In the genomic region with DNA sequence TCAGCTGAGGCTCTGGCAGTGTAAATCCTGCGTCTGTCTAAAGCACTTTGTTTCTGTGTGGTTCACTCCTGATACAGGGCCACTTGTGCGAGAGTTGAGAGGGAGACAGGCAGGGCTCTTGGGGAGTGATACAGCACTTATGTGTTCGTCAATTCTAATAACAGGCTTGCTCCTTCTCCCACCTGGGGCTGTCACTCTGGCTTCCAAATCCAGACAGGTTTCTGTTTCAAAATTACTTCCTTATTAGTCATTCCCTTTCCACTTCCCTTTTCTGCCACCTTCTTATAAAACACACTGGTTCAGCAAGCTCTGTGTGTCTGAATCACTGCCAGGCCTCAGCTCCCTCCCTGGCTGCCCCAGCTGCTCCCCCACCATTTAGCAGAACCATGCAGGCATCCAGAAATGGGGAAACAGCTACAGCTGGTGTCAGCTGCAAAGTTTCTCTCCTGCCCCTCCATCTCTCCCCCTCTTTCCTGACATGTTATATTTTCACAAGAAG, we compare ENCODE assay signal across 8 cellular contexts. TPM values are rescaled to one million over a fixed set of nuclear protein-coding genes. Genes with fewer than 3 reads are reported as not detected.
A peak's percentile ranks its signal among the peaks of the same experiment; 100 is the strongest.
DNase-seq lines count a peak whose midpoint lies in the region; ATAC-seq and TF ChIP-seq lines count a peak whose summit lies in the region.

No MANE protein-coding gene starts in this region.

- WGBS in heart right ventricle, 2 donors, result 25 to 46% methylated on average over 3 of the region's 3 CpGs

- H3K4me3 ChIP-seq in heart right ventricle, result no peak overlapping the region

- H3K4me1 ChIP-seq in heart right ventricle, result peaks cover 0 to 46% (median 15%) of the 10 kb centered on the region in 9 donors

- no peak for DNase-seq in activated T-cell treated with anti-CD3 and anti-CD28 coated beads, Interleukin-2, amount 50 U/mL, for 4 hours
- DNase-seq in activated T-cell treated with anti-CD3 and anti-CD28 coated beads, Interleukin-2, amount 50 U/mL, for 24 hours, result no peak
- DNase-seq in NCI-H1436 (lab: John Stamatoyannopoulos, UW) (peak; percentile 14), UCSD-AML1 (lab: John Stamatoyannopoulos, UW; ENCODE audit: unreplicated experiment) (peak; percentile 25), heart right ventricle (peak; percentile 43 to 63), renal cortical epithelial cell (ENCODE audit: low read depth) (peak; percentile 95), WTC11 (ENCODE audit: low spot score) (no peak)

- no peaks in the 10 kb centered on the region for H3K9me3 Mint-ChIP-seq in activated T-cell treated with anti-CD3 and anti-CD28 coated beads, Interleukin-2, amount 50 U/mL, for 4 hours
- peaks cover 4% of the 10 kb centered on the region for H3K9me3 Mint-ChIP-seq in activated T-cell treated with anti-CD3 and anti-CD28 coated beads, Interleukin-2, amount 50 U/mL, for 24 hours
- H3K9me3 Mint-ChIP-seq in WTC11, result peaks cover 6% of the 10 kb centered on the region

- TF ChIP-seq CTCF in heart right ventricle (IDR thresholded peaks at IDR 0.05) (no peak), WTC11 (IDR thresholded peaks at IDR 0.05) (no peak)

- H3K27me3 ChIP-seq in heart right ventricle, result no peaks in the 10 kb centered on the region

- no peaks in the 10 kb centered on the region for H3K36me3 ChIP-seq in heart right ventricle

- intact Hi-C loops in heart right ventricle (cut with DNase I), result no loop called here

- H3K27me3 Mint-ChIP-seq in activated T-cell treated with anti-CD3 and anti-CD28 coated beads, Interleukin-2, amount 50 U/mL, for 4 hours (ENCODE audit: low read depth), result peaks cover 1% of the 10 kb centered on the region
- no peaks in the 10 kb centered on the region for H3K27me3 Mint-ChIP-seq in activated T-cell treated with anti-CD3 and anti-CD28 coated beads, Interleukin-2, amount 50 U/mL, for 24 hours
- peaks cover 2% of the 10 kb centered on the region; the same call in 1 of the 2 replicates for H3K27me3 Mint-ChIP-seq in WTC11 (ENCODE audit: low read depth)

- CTCF ChIA-PET in WTC11 (lab: Charles Lee), result interaction anchor here (0.7 kb wide), 1 partner anchor 50 kb away, joined by 4 read pairs; no protein-coding TSS in a partner anchor

- peaks cover 2% of the 10 kb centered on the region for H3K4me1 Mint-ChIP-seq in activated T-cell treated with anti-CD3 and anti-CD28 coated beads, Interleukin-2, amount 50 U/mL, for 4 hours (ENCODE audit: low read depth)
- H3K4me1 Mint-ChIP-seq in activated T-cell treated with anti-CD3 and anti-CD28 coated beads, Interleukin-2, amount 50 U/mL, for 24 hours (ENCODE audit: low read depth), result peaks cover 13% of the 10 kb centered on the region
- H3K4me1 Mint-ChIP-seq in WTC11, result peaks cover 3% of the 10 kb centered on the region; the same call in 1 of the 2 replicates

- no peak overlapping the region for H3K27ac Mint-ChIP-seq in activated T-cell treated with anti-CD3 and anti-CD28 coated beads, Interleukin-2, amount 50 U/mL, for 24 hours
- no peak overlapping the region for H3K27ac Mint-ChIP-seq in WTC11

- H3K36me3 Mint-ChIP-seq in activated T-cell treated with anti-CD3 and anti-CD28 coated beads, Interleukin-2, amount 50 U/mL, for 4 hours (ENCODE audit: insufficient read depth), result no peaks in the 10 kb centered on the region
- H3K36me3 Mint-ChIP-seq in activated T-cell treated with anti-CD3 and anti-CD28 coated beads, Interleukin-2, amount 50 U/mL, for 24 hours (ENCODE audit: low read depth), result no peaks in the 10 kb centered on the region
- no peaks in the 10 kb centered on the region for H3K36me3 Mint-ChIP-seq in WTC11

- H3K4me3 Mint-ChIP-seq in activated T-cell treated with anti-CD3 and anti-CD28 coated beads, Interleukin-2, amount 50 U/mL, for 4 hours, result no peak overlapping the region
- no peak overlapping the region for H3K4me3 Mint-ChIP-seq in activated T-cell treated with anti-CD3 and anti-CD28 coated beads, Interleukin-2, amount 50 U/mL, for 24 hours
- no peak overlapping the region for H3K4me3 Mint-ChIP-seq in WTC11

- peak overlapping the region in 9 of 10 donors; percentile 13 to 79 (median 63) for H3K27ac ChIP-seq in heart right ventricle

- H3K9me3 ChIP-seq in heart right ventricle, result peaks cover 0 to 16% (median 0%) of the 10 kb centered on the region in 11 donors

- peak; percentile 28 to 53 for ATAC-seq in activated T-cell treated with anti-CD3 and anti-CD28 coated beads, Interleukin-2, amount 50 U/mL, for 4 hours
- ATAC-seq in HG02884 (IDR thresholded peaks at IDR 0.05; ENCODE audit: unreplicated experiment) (peak; percentile 66), heart right ventricle (peak; percentile 74 to 95 (median 90)), WTC11 (no peak)

- POLR2A ChIA-PET in WTC11 (lab: Charles Lee), result no interaction called here

TF ChIP-seq in WTC11, 78 proteins besides CTCF, POLR2A, EP300 and RAD21:
- TF ChIP-seq ATF2 (CRISPR knock-in tag; IDR thresholded peaks at IDR 0.05; ENCODE audit: borderline replicate concordance, low read depth) (no peak), TEAD1 (CRISPR knock-in tag; IDR thresholded peaks at IDR 0.05) (no peak), SOX15 (CRISPR knock-in tag; IDR thresholded peaks at IDR 0.05) (no peak), ELF4 (CRISPR knock-in tag; IDR thresholded peaks at IDR 0.05; ENCODE audit: low read depth) (no peak), ATF1 (CRISPR knock-in tag; IDR thresholded peaks at IDR 0.05) (no peak), CBFB (CRISPR knock-in tag; IDR thresholded peaks at IDR 0.05; ENCODE audit: low read depth) (no peak), ZNF281 (CRISPR knock-in tag; IDR thresholded peaks at IDR 0.05) (no peak), SMAD3 (CRISPR knock-in tag; IDR thresholded peaks at IDR 0.05; ENCODE audit: borderline replicate concordance) (no peak), MAX (CRISPR knock-in tag; IDR thresholded peaks at IDR 0.05) (no peak)
TF ChIP-seq in WTC11: peak in this region for 0.

RNA-seq across cellular contexts. Expression of gene ZNRF2, which starts 58.5 kb away (rescaled TPM):
- total RNA-seq in activated T-cell treated with anti-CD3 and anti-CD28 coated beads, Interleukin-2, amount 50 U/mL, for 4 hours, result 1 to 10 TPM; 8.0 to 9.4 (median 8.3) TPM
- total RNA-seq in heart right ventricle (10 to 100 TPM in 3 of 10 donors, 1 to 10 TPM in 7; 5.3 to 13.8 (median 8.8) TPM), renal cortical epithelial cell (18.9 and 39.4 TPM in 2 replicates), WTC11 (2021) (16.8 to 18.2 TPM (median 17.8 TPM) in 3 replicates)
- 1 to 10 TPM; 2.9 to 3.7 TPM for polyA plus RNA-seq in heart right ventricle

Comparison
In these comparisons a context has a peak if more than half of its experiments do, and no peak if none do; other contexts are left out.
1. DNase-seq: peak in NCI-H1436 (single experiment), UCSD-AML1 (single experiment), heart right ventricle (2 of 2) and renal cortical epithelial cell (single experiment); none in activated T-cell treated with anti-CD3 and anti-CD28 coated beads, Interleukin-2, amount 50 U/mL, for 4 hours (single experiment), activated T-cell treated with anti-CD3 and anti-CD28 coated beads, Interleukin-2, amount 50 U/mL, for 24 hours (single experiment) and WTC11 (single experiment).